12 cellular contexts compared by ENCODE assay signal in genomic region chr6:144528605-144529425, GRCh38.
DNase-seq lines count a peak whose midpoint lies in the region; ATAC-seq, FAIRE-seq and TF ChIP-seq lines count a peak whose summit lies in the region.
"Had no signal": no experiment of that assay in that cellular context is flagged by ENCODE, and none has a peak within 500 bp of the region (broad histone marks: within the 10 kb centered on the region; RNA-seq: fewer than 3 reads in every experiment).

No MANE protein-coding gene starts in this region.

- H3K9ac ChIP-seq in mesenchymal stem cell (ENCODE audit: low read length), result no peak overlapping the region

- FAIRE-seq in small intestine (lab: Jason Lieb, UNC), result no peak
- FAIRE-seq: G401.6 had no signal

- no peak for TF ChIP-seq POLR2A in suprapubic skin (IDR thresholded peaks at IDR 0.05)

- H3K4me3 ChIP-seq in MG63, result no peak overlapping the region
- H3K4me3 ChIP-seq in mesenchymal stem cell (ENCODE audit: insufficient read depth in 1 of 2, low read depth in 1 of 2, low read length in 2 of 2), result no peak overlapping the region
- H3K4me3 ChIP-seq in suprapubic skin, result no peak overlapping the region
- H3K4me3 ChIP-seq in small intestine (ENCODE audit: low read depth in 1 of 2, low read length in 2 of 2), result no peak overlapping the region

- DNase-seq in GM03348 (ENCODE audit: low spot score), result peak; percentile 6
- DNase-seq in MG63, result peak; percentile 3
- peak; percentile 45 for DNase-seq in mesenchymal stem cell
- no peak for DNase-seq in suprapubic skin (ENCODE audit: low spot score in 2 of 2)
- no peak for DNase-seq in small intestine
- no peak for DNase-seq in activated CD4-positive, alpha-beta T cell treated with anti-CD3 and anti-CD28 coated beads, Interleukin-2, amount 50 U/mL, for 1 hour
- DNase-seq: MV-4-11; Right ventricle myocardium superior; stimulated activated CD4-positive, alpha-beta T cell treated with anti-CD3 and anti-CD28 coated beads, Interleukin-1b, Interleukin-23, amount 100 ng/mL, for 48 hours had no signal

- no peak overlapping the region for H2BK5ac ChIP-seq in mesenchymal stem cell (ENCODE audit: low read depth, low read length, poor library complexity, severe bottlenecking)

- H2AK5ac ChIP-seq in mesenchymal stem cell (ENCODE audit: low read length, severe bottlenecking), result no peak overlapping the region

- no peak overlapping the region for H3K18ac ChIP-seq in mesenchymal stem cell (ENCODE audit: low read depth in 1 of 2, low read length in 2 of 2)

- peaks cover 13% of the 10 kb centered on the region for H3K4me1 Mint-ChIP-seq in brain

- peak overlapping the region in 4 of 5 experiments; percentile 46 to 91 (median 56) for H3K27ac Mint-ChIP-seq in brain

- no peak overlapping the region for H2AFZ ChIP-seq in mesenchymal stem cell (ENCODE audit: low read depth, low read length)

- peaks cover 11% of the 10 kb centered on the region for H3K4me1 ChIP-seq in mesenchymal stem cell (ENCODE audit: control insufficient read depth, insufficient read depth, low read depth, low read length)
- H3K4me1 ChIP-seq in suprapubic skin, result peaks cover 2% of the 10 kb centered on the region
- no peaks in the 10 kb centered on the region for H3K4me1 ChIP-seq in small intestine (ENCODE audit: control insufficient read depth in 2 of 2, insufficient read depth in 1 of 2, low read depth in 1 of 2, low read length in 1 of 2)

- H4K91ac ChIP-seq in mesenchymal stem cell (ENCODE audit: low read length), result peak overlapping the region; percentile 39

- H3K9me3 ChIP-seq in MG63 (no peaks in the 10 kb centered on the region), mesenchymal stem cell (ENCODE audit: control insufficient read depth, low read length) (no peaks in the 10 kb centered on the region), suprapubic skin (no peaks in the 10 kb centered on the region), small intestine (ENCODE audit: control insufficient read depth, low read depth) (no peaks in the 10 kb centered on the region)

- no peak for TF ChIP-seq EP300 in suprapubic skin (IDR thresholded peaks at IDR 0.05)

- no peak for ATAC-seq in HG03159 (IDR thresholded peaks at IDR 0.05; ENCODE audit: unreplicated experiment)

- H2BK12ac ChIP-seq in mesenchymal stem cell (ENCODE audit: low read length in 2 of 2), result no peak overlapping the region

- no peaks in the 10 kb centered on the region for H3K36me3 ChIP-seq in MG63
- H3K36me3 ChIP-seq in mesenchymal stem cell (ENCODE audit: control insufficient read depth in 1 of 2, insufficient read depth in 2 of 2, low read depth in 1 of 2, low read length in 2 of 2), result peaks cover 14 to 60% of the 10 kb centered on the region in 2 experiments
- peaks cover 76% of the 10 kb centered on the region for H3K36me3 ChIP-seq in suprapubic skin
- no peaks in the 10 kb centered on the region for H3K36me3 ChIP-seq in small intestine (ENCODE audit: control insufficient read depth in 2 of 2, insufficient read depth in 2 of 2, low read length in 2 of 2)

- H3K4me2 ChIP-seq in mesenchymal stem cell (ENCODE audit: low read length, poor library complexity, severe bottlenecking), result no peak overlapping the region

- peaks cover 0 to 14% (median 0%) of the 10 kb centered on the region in 5 experiments for H3K9me3 Mint-ChIP-seq in brain

- H3K27me3 ChIP-seq in MG63 (no peaks in the 10 kb centered on the region), mesenchymal stem cell (ENCODE audit: control insufficient read depth in 1 of 2, insufficient read depth in 1 of 2, low read length in 2 of 2) (no peaks in the 10 kb centered on the region), suprapubic skin (no peaks in the 10 kb centered on the region), small intestine (ENCODE audit: control insufficient read depth in 2 of 2, insufficient read depth in 2 of 2, low read length in 2 of 2) (no peaks in the 10 kb centered on the region)

- peaks cover 10% of the 10 kb centered on the region for H3K79me1 ChIP-seq in mesenchymal stem cell (replicated peaks; ENCODE audit: low read length, poor library complexity, severe bottlenecking)

- no peak overlapping the region for H3K23ac ChIP-seq in mesenchymal stem cell (ENCODE audit: low read length in 2 of 2)

- TF ChIP-seq CTCF in brain (conservative IDR thresholded peaks at IDR 0.05) (no peak), suprapubic skin (IDR thresholded peaks at IDR 0.05) (no peak)

- H2BK15ac ChIP-seq in mesenchymal stem cell (ENCODE audit: low read depth, poor library complexity, severe bottlenecking), result no peak overlapping the region

- no peaks in the 10 kb centered on the region for H3K27me3 Mint-ChIP-seq in brain

- 91% methylated on average over 11 of the region's 11 CpGs for WGBS in mesenchymal stem cell
- 91% methylated on average over 11 of the region's 11 CpGs for WGBS in suprapubic skin
- 90 to 96% (median 95%) methylated on average over 11 of the region's 11 CpGs for WGBS in small intestine, 3 donors

- peaks cover 61% of the 10 kb centered on the region for H3K36me3 Mint-ChIP-seq in brain

- peak overlapping the region in 1 of 5 experiments; percentile 30 for H3K4me3 Mint-ChIP-seq in brain

- no peak overlapping the region for H2BK120ac ChIP-seq in mesenchymal stem cell (ENCODE audit: low read depth, low read length)

- H4K8ac ChIP-seq in mesenchymal stem cell (ENCODE audit: low read length), result peak overlapping the region; percentile 54

- H3K27ac ChIP-seq in mesenchymal stem cell (ENCODE audit: low read length, poor library complexity, severe bottlenecking), result peak overlapping the region; percentile 27
- H3K27ac ChIP-seq in suprapubic skin, result no peak overlapping the region
- no peak overlapping the region for H3K27ac ChIP-seq in small intestine (ENCODE audit: low read depth in 1 of 2, low read length in 1 of 2)

- H3K14ac ChIP-seq in mesenchymal stem cell (ENCODE audit: low read length in 2 of 2), result no peak overlapping the region

- no peak overlapping the region for H3K4ac ChIP-seq in mesenchymal stem cell (ENCODE audit: low read depth in 1 of 2, low read length in 2 of 2)

Comparison
In these comparisons a context has a peak if more than half of its experiments do, and no peak if none do; other contexts are left out.
1. DNase-seq: peak in GM03348 (single experiment), MG63 (single experiment) and mesenchymal stem cell (single experiment); none in suprapubic skin (0 of 2), small intestine (single experiment) and activated CD4-positive, alpha-beta T cell treated with anti-CD3 and anti-CD28 coated beads, Interleukin-2, amount 50 U/mL, for 1 hour (single experiment).